ENCODE assay signal across 23 cellular contexts in genomic region chr9:131854334-131854733, GRCh38.
DNase-seq lines count a peak whose midpoint lies in the region; ATAC-seq and TF ChIP-seq lines count a peak whose summit lies in the region.
"Had no signal": no experiment of that assay in that cellular context is flagged by ENCODE, and none has a peak within 500 bp of the region (broad histone marks: within the 10 kb centered on the region; RNA-seq: fewer than 3 reads in every experiment).

No MANE protein-coding gene starts in this region.

- H3K27ac Mint-ChIP-seq in natural killer cell: no peak overlapping the region
- H3K27ac Mint-ChIP-seq: activated CD8-positive, alpha-beta T cell treated with anti-CD3 and anti-CD28 coated beads for 36 hours; activated naive CD8-positive, alpha-beta T cell treated with anti-CD3 and anti-CD28 coated beads, Interleukin-2, amount 10 ng/mL, durations not matched to agents 7 days and 5 days; HFFc6; nephron progenitor cell had no signal

- peaks cover 0 to 7% (median 0%) of the 10 kb centered on the region in 5 donors for H3K27me3 ChIP-seq in subcutaneous abdominal adipose tissue (ENCODE audit: control insufficient read depth in 5 of 5, insufficient read depth in 4 of 5, low read length in 5 of 5)
- H3K27me3 ChIP-seq: breast epithelium, MG63, upper lobe of left lung had no signal

- no peak for TF ChIP-seq CTCF in fibroblast of mammary gland (conservative IDR thresholded peaks at IDR 0.05; ENCODE audit: control insufficient read depth, insufficient read depth, low read depth, low read length)
- no peak for TF ChIP-seq CTCF in natural killer cell (IDR thresholded peaks at IDR 0.05)

- no peaks in the 10 kb centered on the region for H3K9me3 ChIP-seq in subcutaneous abdominal adipose tissue (ENCODE audit: control insufficient read depth in 5 of 5, low read length in 5 of 5)
- H3K9me3 ChIP-seq: breast epithelium, MG63, psoas muscle, upper lobe of left lung had no signal

- no peak overlapping the region for H3K4me3 Mint-ChIP-seq in natural killer cell
- H3K4me3 Mint-ChIP-seq: activated CD8-positive, alpha-beta T cell treated with anti-CD3 and anti-CD28 coated beads for 36 hours; activated naive CD8-positive, alpha-beta T cell treated with anti-CD3 and anti-CD28 coated beads, Interleukin-2, amount 10 ng/mL, durations not matched to agents 7 days and 5 days; CD14-positive monocyte; HFFc6 had no signal

- intact Hi-C loops in natural killer cell (cut with micrococcal nuclease): no loop called here

- H3K4me1 Mint-ChIP-seq in natural killer cell: no peaks in the 10 kb centered on the region

- DNase-seq in NCI-H2227 (lab: John Stamatoyannopoulos, UW; ENCODE audit: unreplicated experiment): peak; percentile 2
- DNase-seq in NCI-H2227 treated with DMSO at 0.1 percent for 48 hours (lab: John Stamatoyannopoulos, UW): no peak
- peak; percentile 65 for DNase-seq in SK-N-DZ (ENCODE audit: low spot score)
- peak; percentile 26 for DNase-seq in fibroblast of mammary gland (ENCODE audit: low read depth)
- no peak for DNase-seq in natural killer cell
- DNase-seq: activated CD8-positive, alpha-beta T cell treated with anti-CD3 and anti-CD28 coated beads for 36 hours; activated naive CD8-positive, alpha-beta T cell treated with anti-CD3 and anti-CD28 coated beads, Interleukin-2, amount 10 ng/mL, durations not matched to agents 7 days and 5 days; DMS79; HFFc6; islet precursor cell; mesenchymal stem cell; MG63; NCI-H2029; nephron progenitor cell; psoas muscle; stimulated activated naive CD4-positive, alpha-beta T cell; SW 1271 had no signal

- no peaks in the 10 kb centered on the region for H3K36me3 Mint-ChIP-seq in natural killer cell
- H3K36me3 Mint-ChIP-seq: activated naive CD8-positive, alpha-beta T cell treated with anti-CD3 and anti-CD28 coated beads, Interleukin-2, amount 10 ng/mL, durations not matched to agents 7 days and 5 days had no signal

- no peak overlapping the region for H3K9ac ChIP-seq in subcutaneous abdominal adipose tissue (ENCODE audit: low read length in 5 of 5)

- no peaks in the 10 kb centered on the region for H3K9me3 Mint-ChIP-seq in natural killer cell
- H3K9me3 Mint-ChIP-seq: activated CD8-positive, alpha-beta T cell treated with anti-CD3 and anti-CD28 coated beads for 36 hours; activated naive CD8-positive, alpha-beta T cell treated with anti-CD3 and anti-CD28 coated beads, Interleukin-2, amount 10 ng/mL, durations not matched to agents 7 days and 5 days; CD14-positive monocyte; HFFc6; nephron progenitor cell had no signal

- no peak overlapping the region for H3K27ac ChIP-seq in subcutaneous abdominal adipose tissue (ENCODE audit: low read depth, low read length)
- H3K27ac ChIP-seq: breast epithelium, psoas muscle, upper lobe of left lung had no signal

- no peak overlapping the region for H3K4me3 ChIP-seq in fibroblast of mammary gland (ENCODE audit: control insufficient read depth, low read depth, low read length)
- peak overlapping the region in 3 of 5 donors; percentile 0 to 42 (median 38) for H3K4me3 ChIP-seq in subcutaneous abdominal adipose tissue (ENCODE audit: low read depth in 1 of 5, low read length in 5 of 5)
- H3K4me3 ChIP-seq: breast epithelium, MG63, psoas muscle, upper lobe of left lung had no signal

- no peaks in the 10 kb centered on the region for H3K27me3 Mint-ChIP-seq in natural killer cell (ENCODE audit: low read depth in 2 of 2)
- H3K27me3 Mint-ChIP-seq: activated CD8-positive, alpha-beta T cell treated with anti-CD3 and anti-CD28 coated beads for 36 hours; activated naive CD8-positive, alpha-beta T cell treated with anti-CD3 and anti-CD28 coated beads, Interleukin-2, amount 10 ng/mL, durations not matched to agents 7 days and 5 days had no signal

- no peak for ATAC-seq in natural killer cell
- ATAC-seq in GM19328 (IDR thresholded peaks at IDR 0.05; ENCODE audit: unreplicated experiment): no peak
- ATAC-seq in HG02852 (IDR thresholded peaks at IDR 0.05; ENCODE audit: unreplicated experiment): no peak
- ATAC-seq: activated CD8-positive, alpha-beta T cell treated with anti-CD3 and anti-CD28 coated beads for 36 hours had no signal

- peaks cover 3 to 17% (median 13%) of the 10 kb centered on the region in 5 donors for H3K4me1 ChIP-seq in subcutaneous abdominal adipose tissue (ENCODE audit: control insufficient read depth in 5 of 5, insufficient read depth in 5 of 5, low read length in 5 of 5)
- H3K4me1 ChIP-seq: breast epithelium, psoas muscle, upper lobe of left lung had no signal

- H3K36me3 ChIP-seq in subcutaneous abdominal adipose tissue (ENCODE audit: control insufficient read depth in 5 of 5, insufficient read depth in 5 of 5, low read length in 5 of 5): peaks cover 0 to 3% (median 2%) of the 10 kb centered on the region in 5 donors
- H3K36me3 ChIP-seq: breast epithelium, MG63 had no signal

Comparison
In these comparisons a context has a peak if more than half of its experiments do, and no peak if none do; other contexts are left out.
1. DNase-seq: peak in NCI-H2227 (single experiment), SK-N-DZ (single experiment) and fibroblast of mammary gland (single experiment); none in NCI-H2227 treated with DMSO at 0.1 percent for 48 hours (single experiment) and natural killer cell (single experiment).